8 cellular contexts compared by ENCODE assay signal in genomic region chr1:16055613-16056520, GRCh38. TPM values are rescaled to one million over a fixed set of nuclear protein-coding genes. Genes with fewer than 3 reads are reported as not detected.
DNase-seq lines count a peak whose midpoint lies in the region; ATAC-seq lines count a peak whose summit lies in the region.

No MANE protein-coding gene starts in this region.

- ATAC-seq in HG03095 (IDR thresholded peaks at IDR 0.05; ENCODE audit: unreplicated experiment): peak; percentile 70
- peak; percentile 93 for ATAC-seq in left colon
- no peak for ATAC-seq in HG03457 (IDR thresholded peaks at IDR 0.05; ENCODE audit: unreplicated experiment)

- intact Hi-C loops in left colon (cut with DNase I, micrococcal nuclease): loop anchor here (5.0 to 10.0 kb wide), 2 partner anchors 49 to 251 kb away; partner anchors contain the start of gene UQCRHL (in 1 of the 2)

- DNase-seq in ELF-1 (ENCODE audit: low read depth, low spot score) (peak; percentile 97), NCI-H345 treated with DMSO at 0.1 percent for 48 hours (lab: John Stamatoyannopoulos, UW; ENCODE audit: unreplicated experiment) (peak; percentile 78), cerebellar cortex (ENCODE audit: low spot score) (peak; percentile 95), left colon (peak; percentile 82 to 92)
- DNase-seq in activated CD4-positive, CD25-positive, alpha-beta regulatory T cell treated with anti-CD3 and anti-CD28 coated beads, Interleukin-2, amount 50 U/mL, for 72 hours: peak; percentile 89
- DNase-seq in stimulated activated CD4-positive, alpha-beta T cell treated with anti-CD3 and anti-CD28 coated beads, Interleukin-4, amount 100 ng/mL, for 1 hour: peak; percentile 90

RNA-seq across cellular contexts. Expression of gene CLCNKB, which starts 12.3 kb away (rescaled TPM):
- under 1 TPM in 1 of 2 donors, not detected in 1; 0.14 TPM for total RNA-seq in left colon

RNA-seq across cellular contexts. Expression of gene FAM131C, which starts 17.6 kb away (rescaled TPM):
- total RNA-seq in left colon: not detected

RNA-seq across cellular contexts. Expression of gene CLCNKA, which starts 34.0 kb away (rescaled TPM):
- total RNA-seq in left colon: 1 to 10 TPM in 1 of 2 donors, under 1 TPM in 1; 0.73 to 1.7 TPM

RNA-seq across cellular contexts. Expression of gene HSPB7, which starts 38.0 kb away (rescaled TPM):
- total RNA-seq in left colon: 10 to 100 TPM in 1 of 2 donors, under 1 TPM in 1; 0.73 to 17.6 TPM

RNA-seq across cellular contexts. Expression of gene SRARP, which starts 51.8 kb away (rescaled TPM):
- not detected for total RNA-seq in left colon
